Comparison of ENCODE assay signal across 12 cellular contexts in genomic region chr19:1097810-1098176, GRCh38. TPM values are rescaled to one million over a fixed set of nuclear protein-coding genes. Genes with fewer than 3 reads are reported as not detected.
DNase-seq lines count a peak whose midpoint lies in the region; ATAC-seq and TF ChIP-seq lines count a peak whose summit lies in the region.
"Had no signal": no experiment of that assay in that cellular context is flagged by ENCODE, and none has a peak within 500 bp of the region (broad histone marks: within the 10 kb centered on the region; RNA-seq: fewer than 3 reads in every experiment).

No MANE protein-coding gene starts in this region.

- no peak overlapping the region for H4K8ac ChIP-seq in neuronal stem cell (ENCODE audit: low read depth, low read length)

- ATAC-seq in HG03095 (IDR thresholded peaks at IDR 0.05; ENCODE audit: unreplicated experiment) (no peak), HG03025 (IDR thresholded peaks at IDR 0.05; ENCODE audit: low FRiP score, unreplicated experiment) (no peak)

- peak overlapping the region; percentile 1 for H3K23ac ChIP-seq in neuronal stem cell (ENCODE audit: low read depth, low read length, poor library complexity)

- peak overlapping the region; percentile 16 for H2BK12ac ChIP-seq in neuronal stem cell (ENCODE audit: low read length)

- no CpG with 5 or more reads among the region's 7 CpGs for WGBS in neuronal stem cell (ENCODE audit: extremely low coverage in 2 of 2, insufficient read length in 2 of 2, insufficient replicate concordance in 1 of 2), 2 donors

- no peak overlapping the region for H2BK15ac ChIP-seq in neuronal stem cell (ENCODE audit: low read length)

- peak overlapping the region; percentile 47 for H3K14ac ChIP-seq in neuronal stem cell (ENCODE audit: low read length)

- H3K27ac Mint-ChIP-seq in CD14-positive monocyte (peak overlapping the region; percentile 74 to 98 (median 89)), chondrocyte (ENCODE audit: unreplicated experiment) (peak overlapping the region; percentile 30)
- H3K27ac Mint-ChIP-seq: endodermal cell had no signal

- H2AFZ ChIP-seq in neuronal stem cell (ENCODE audit: low read length), result peak overlapping the region; percentile 83

- H3K9me3 Mint-ChIP-seq in CD14-positive monocyte (peaks cover 7 to 15% (median 13%) of the 10 kb centered on the region in 7 donors), chondrocyte (ENCODE audit: low read depth) (peaks cover 2% of the 10 kb centered on the region)
- H3K9me3 Mint-ChIP-seq: endodermal cell had no signal

- no peak overlapping the region for H2BK5ac ChIP-seq in neuronal stem cell (ENCODE audit: low read length)

- intact Hi-C loops in CD14-positive monocyte (cut with micrococcal nuclease), result no loop called here

- peaks cover 0 to 3% (median 0%) of the 10 kb centered on the region in 3 donors for H3K27me3 Mint-ChIP-seq in CD14-positive monocyte (ENCODE audit: low read depth in 3 of 3)
- H3K27me3 Mint-ChIP-seq in chondrocyte (ENCODE audit: low read depth), result no peaks in the 10 kb centered on the region
- H3K27me3 Mint-ChIP-seq: activated naive CD8-positive, alpha-beta T cell treated with anti-CD3 and anti-CD28 coated beads, Interleukin-2, amount 10 ng/mL, durations not matched to agents 7 days and 5 days had no signal

- peak overlapping the region; percentile 38 for H3K18ac ChIP-seq in neuronal stem cell (ENCODE audit: low read length)

- H3K4me1 Mint-ChIP-seq in CD14-positive monocyte (peaks cover 67% of the 10 kb centered on the region), chondrocyte (ENCODE audit: low read depth) (peaks cover 55% of the 10 kb centered on the region)

- peak overlapping the region; percentile 91 for H2AK5ac ChIP-seq in neuronal stem cell (ENCODE audit: low read depth, low read length)

- H3K4me3 Mint-ChIP-seq in CD14-positive monocyte (peak overlapping the region in 1 of 2 donors; percentile 10), chondrocyte (ENCODE audit: unreplicated experiment) (no peak overlapping the region)
- H3K4me3 Mint-ChIP-seq: activated naive CD8-positive, alpha-beta T cell treated with anti-CD3 and anti-CD28 coated beads, Interleukin-2, amount 10 ng/mL, durations not matched to agents 7 days and 5 days; endodermal cell had no signal

- H2BK120ac ChIP-seq in neuronal stem cell (ENCODE audit: low read depth, low read length), result no peak overlapping the region

- no peaks in the 10 kb centered on the region for H3K9me3 ChIP-seq in neuronal stem cell (replicated peaks in 1 of 2; ENCODE audit: control insufficient read depth in 2 of 2, insufficient read depth in 1 of 2, low read depth in 1 of 2, low read length in 2 of 2)
- peaks cover 1% of the 10 kb centered on the region; the same call in 1 of the 2 replicates for H3K9me3 ChIP-seq in MG63

- H3K9ac ChIP-seq in neuronal stem cell (ENCODE audit: low read depth, low read length, poor library complexity), result peak overlapping the region; percentile 53

- H3K4me1 ChIP-seq in neuronal stem cell (ENCODE audit: control insufficient read depth in 2 of 2, insufficient read depth in 1 of 2, low read depth in 1 of 2, low read length in 2 of 2), result peaks cover 14 to 34% of the 10 kb centered on the region in 2 donors

- H3K79me1 ChIP-seq in neuronal stem cell (ENCODE audit: low read depth, low read length), result peaks cover 14% of the 10 kb centered on the region

- DNase-seq in CD14-positive monocyte (ENCODE audit: low spot score), result no peak
- peak; percentile 60 for DNase-seq in HuH-7 (ENCODE audit: low spot score)
- no peak for DNase-seq in chondrocyte (ENCODE audit: low spot score)
- DNase-seq in neuronal stem cell (ENCODE audit: low spot score), result no peak
- no peak for DNase-seq in MG63
- DNase-seq: activated naive CD8-positive, alpha-beta T cell treated with anti-CD3 and anti-CD28 coated beads, Interleukin-2, amount 10 ng/mL, durations not matched to agents 7 days and 5 days; endodermal cell; GOT3; nucleus accumbens; stimulated activated CD4-positive, alpha-beta T cell treated with anti-CD3 and anti-CD28 coated beads, Interleukin-4, amount 100 ng/mL, for 4 hours had no signal

- no peak for TF ChIP-seq CTCF in CD14-positive monocyte (IDR thresholded peaks at IDR 0.05)
- no peak for TF ChIP-seq CTCF in chondrocyte (IDR thresholded peaks at IDR 0.05)

- H3K36me3 Mint-ChIP-seq in CD14-positive monocyte (peaks cover 11 to 12% of the 10 kb centered on the region in 2 donors), chondrocyte (ENCODE audit: low read depth) (no peaks in the 10 kb centered on the region)

- H3K36me3 ChIP-seq in neuronal stem cell (replicated peaks in 1 of 2; ENCODE audit: control insufficient read depth in 2 of 2, insufficient read depth in 2 of 2, low read length in 2 of 2) (peaks cover 5 to 11% of the 10 kb centered on the region in 2 donors), MG63 (no peaks in the 10 kb centered on the region)

- H4K91ac ChIP-seq in neuronal stem cell (ENCODE audit: low read depth, low read length, poor library complexity), result no peak overlapping the region

- no peak overlapping the region for H3K4me2 ChIP-seq in neuronal stem cell (ENCODE audit: insufficient read depth, low read length, poor library complexity, severe bottlenecking)

- H3K4me3 ChIP-seq in neuronal stem cell (ENCODE audit: low read length in 2 of 2) (no peak overlapping the region), MG63 (no peak overlapping the region)

- H3K27me3 ChIP-seq in neuronal stem cell (ENCODE audit: control insufficient read depth in 3 of 3, insufficient read depth in 3 of 3, low read depth in 1 of 3, low read length in 3 of 3), result no peaks in the 10 kb centered on the region
- H3K27me3 ChIP-seq in MG63, result no peaks in the 10 kb centered on the region

- H3K27ac ChIP-seq in neuronal stem cell (replicated peaks; ENCODE audit: low read length), result no peak overlapping the region

- H3K4ac ChIP-seq in neuronal stem cell (ENCODE audit: low read length), result no peak overlapping the region

RNA-seq across cellular contexts. Expression of gene POLR2E, which starts 2.6 kb away (rescaled TPM):
- polyA plus RNA-seq in CD14-positive monocyte, result 100 to 1,000 TPM; 195 to 222 TPM
- 110 to 119 TPM (median 113 TPM) in 3 replicates for total RNA-seq in chondrocyte
- polyA plus RNA-seq in neuronal stem cell (2013, experiment 1 of 2), result 201 TPM
- 197 TPM for polyA plus RNA-seq in neuronal stem cell (2013, experiment 2 of 2)
- 128 and 157 TPM in 2 replicates for total RNA-seq in MG63 (2014; rRNA removed; shearing (Covaris generic); ENCODE audit: low replicate concordance)

RNA-seq across cellular contexts. Expression of gene GPX4, which starts 6.0 kb away (rescaled TPM):
- polyA plus RNA-seq in CD14-positive monocyte, result 100 to 1,000 TPM; 459 to 508 TPM
- 240 to 246 TPM (median 245 TPM) in 3 replicates for total RNA-seq in chondrocyte
- 755 TPM for polyA plus RNA-seq in neuronal stem cell (2013, experiment 1 of 2)
- polyA plus RNA-seq in neuronal stem cell (2013, experiment 2 of 2), result 706 TPM
- 293 and 320 TPM in 2 replicates for total RNA-seq in MG63 (2014; rRNA removed; shearing (Covaris generic); ENCODE audit: low replicate concordance)

RNA-seq across cellular contexts. Expression of gene ARHGAP45, which starts 30.8 kb away (rescaled TPM):
- polyA plus RNA-seq in CD14-positive monocyte, result 100 to 1,000 TPM; 108 to 137 TPM
- 0.57 to 1.6 TPM (median 1.0 TPM) in 3 replicates for total RNA-seq in chondrocyte
- 6.9 TPM for polyA plus RNA-seq in neuronal stem cell (2013, experiment 1 of 2)
- polyA plus RNA-seq in neuronal stem cell (2013, experiment 2 of 2), result 7.4 TPM
- not detected in 2 replicates for total RNA-seq in MG63 (2014; rRNA removed; shearing (Covaris generic); ENCODE audit: low replicate concordance)

RNA-seq across cellular contexts. Expression of gene ABCA7, which starts 57.9 kb away (rescaled TPM):
- 1 to 10 TPM; 1.7 to 7.8 TPM for polyA plus RNA-seq in CD14-positive monocyte
- total RNA-seq in chondrocyte, result 6.7 to 15.9 TPM (median 8.9 TPM) in 3 replicates
- 9.4 TPM for polyA plus RNA-seq in neuronal stem cell (2013, experiment 1 of 2)
- polyA plus RNA-seq in neuronal stem cell (2013, experiment 2 of 2), result 8.0 TPM
- total RNA-seq in MG63 (2014; rRNA removed; shearing (Covaris generic); ENCODE audit: low replicate concordance), result 0.26 and 4.3 TPM in 2 replicates
